Comparison of ENCODE assay signal across 8 cellular contexts in the genomic region with DNA sequence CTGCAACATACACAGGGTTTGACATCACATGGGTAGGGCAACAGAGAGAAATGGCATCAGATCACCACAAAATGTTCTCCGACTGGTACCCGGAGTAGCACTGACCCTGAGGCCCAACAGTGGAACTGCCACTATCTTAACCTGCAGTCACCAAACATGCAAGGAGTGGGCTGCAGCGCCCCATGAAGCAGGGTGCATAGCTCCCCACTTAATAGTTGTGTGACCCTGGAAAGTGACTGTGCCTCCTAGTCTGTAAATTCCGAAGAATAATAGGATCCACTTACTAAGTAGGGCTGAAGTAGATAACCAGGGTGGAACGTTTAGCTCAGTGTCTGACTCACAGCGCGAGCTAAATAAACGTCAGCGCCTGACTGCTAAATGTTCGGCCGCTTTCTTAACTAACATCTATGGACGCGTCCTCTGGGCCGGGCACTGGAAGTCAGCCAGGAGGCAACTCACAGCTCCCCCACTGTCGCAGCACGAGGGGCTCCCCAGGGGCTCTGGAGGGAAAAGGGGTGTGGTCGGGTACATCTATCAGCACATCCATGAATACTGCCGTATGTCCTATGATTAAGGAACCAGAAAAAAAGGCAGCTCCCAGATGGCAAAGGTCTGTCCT. TPM values are rescaled to one million over a fixed set of nuclear protein-coding genes. Genes with fewer than 3 reads are reported as not detected.
DNase-seq lines count a peak whose midpoint lies in the region; ATAC-seq, FAIRE-seq and TF ChIP-seq lines count a peak whose summit lies in the region.

No MANE protein-coding gene starts in this region.

- TF ChIP-seq EP300 in transverse colon (IDR thresholded peaks at IDR 0.05; ENCODE audit: low read depth): no peak

- H3K4me3 ChIP-seq in colonic mucosa (peak overlapping the region; percentile 99), mesenchymal stem cell (ENCODE audit: insufficient read depth in 1 of 2, low read depth in 1 of 2, low read length in 2 of 2) (peak overlapping the region; percentile 98 to 100), transverse colon (peak overlapping the region; percentile 75 to 92 (median 84))

- H2BK15ac ChIP-seq in mesenchymal stem cell (ENCODE audit: low read depth, poor library complexity, severe bottlenecking): no peak overlapping the region

- H3K4ac ChIP-seq in mesenchymal stem cell (ENCODE audit: low read depth in 1 of 2, low read length in 2 of 2): peak overlapping the region; percentile 95 to 98

- ATAC-seq in HG03571 (IDR thresholded peaks at IDR 0.05; ENCODE audit: unreplicated experiment): no peak

- peak overlapping the region; percentile 82 for H3K4me2 ChIP-seq in mesenchymal stem cell (ENCODE audit: low read length, poor library complexity, severe bottlenecking)

- DNase-seq in activated effector memory CD4-positive, alpha-beta T cell treated with anti-CD3 and anti-CD28 coated beads, Interleukin-2, amount 50 U/mL, for 16 hours: peak; percentile 68
- DNase-seq in activated effector memory CD4-positive, alpha-beta T cell treated with Interleukin-2 at 50 U/mL for 16 hours: no peak
- DNase-seq in RPMI8226 (peak; percentile 22), colonic mucosa (peak; percentile 32), mesenchymal stem cell (peak; percentile 92), transverse colon (no peak), urothelium cell line (ENCODE audit: low spot score) (no peak)

- TF ChIP-seq CTCF in colonic mucosa (IDR thresholded peaks at IDR 0.05): no peak
- no peak for TF ChIP-seq CTCF in transverse colon (IDR thresholded peaks at IDR 0.05)

- no peak overlapping the region for H2BK12ac ChIP-seq in mesenchymal stem cell (ENCODE audit: low read length in 2 of 2)

- peak overlapping the region; percentile 97 for H4K91ac ChIP-seq in mesenchymal stem cell (ENCODE audit: low read length)

- H3K23ac ChIP-seq in mesenchymal stem cell (ENCODE audit: low read length in 2 of 2): no peak overlapping the region

- peak overlapping the region; percentile 16 for H2AK5ac ChIP-seq in mesenchymal stem cell (ENCODE audit: low read length, severe bottlenecking)

- H3K27me3 ChIP-seq in colonic mucosa (no peaks in the 10 kb centered on the region), mesenchymal stem cell (ENCODE audit: control insufficient read depth in 1 of 2, insufficient read depth in 1 of 2, low read length in 2 of 2) (no peaks in the 10 kb centered on the region), transverse colon (no peaks in the 10 kb centered on the region)

- in situ Hi-C loops in transverse colon (cut with MboI; ENCODE audit: low pct_ligation_motif_present in 1 of 4, low pct_unique_long_range_greater_than_20kb in 1 of 4, low sequenced_read_pairs in 3 of 4): loop anchor here in 1 of 4 donors (25.0 kb wide), 1 partner anchor 562 kb away; no protein-coding TSS in a partner anchor

- H3K9me3 ChIP-seq in colonic mucosa (no peaks in the 10 kb centered on the region), mesenchymal stem cell (ENCODE audit: control insufficient read depth, low read length) (no peaks in the 10 kb centered on the region), transverse colon (no peaks in the 10 kb centered on the region)

- intact Hi-C loops in colonic mucosa (cut with DNase I): loop anchor here (5.0 kb wide), 1 partner anchor 572 kb away; no protein-coding TSS in a partner anchor
- intact Hi-C loops in transverse colon (cut with DNase I; ENCODE audit: low total_unique reads): no loop called here

- H3K36me3 ChIP-seq in colonic mucosa (no peaks in the 10 kb centered on the region), mesenchymal stem cell (ENCODE audit: control insufficient read depth in 1 of 2, insufficient read depth in 2 of 2, low read depth in 1 of 2, low read length in 2 of 2) (peaks cover 16 to 37% of the 10 kb centered on the region in 2 experiments), transverse colon (peaks cover 0 to 10% (median 2%) of the 10 kb centered on the region in 4 donors)

- no peaks in the 10 kb centered on the region for H3K4me1 ChIP-seq in colonic mucosa
- H3K4me1 ChIP-seq in mesenchymal stem cell (ENCODE audit: control insufficient read depth, insufficient read depth, low read depth, low read length): peaks cover 13% of the 10 kb centered on the region
- H3K4me1 ChIP-seq in transverse colon: peaks cover 9 to 28% (median 17%) of the 10 kb centered on the region in 4 donors

- H3K9ac ChIP-seq in colonic mucosa (ENCODE audit: low read depth in 2 of 2, low read length in 2 of 2): peak overlapping the region; percentile 85 to 86
- peak overlapping the region; percentile 100 for H3K9ac ChIP-seq in mesenchymal stem cell (ENCODE audit: low read length)

- no peak overlapping the region for H3K14ac ChIP-seq in mesenchymal stem cell (ENCODE audit: low read length in 2 of 2)

- peak overlapping the region; percentile 98 to 99 for H3K18ac ChIP-seq in mesenchymal stem cell (ENCODE audit: low read depth in 1 of 2, low read length in 2 of 2)

- WGBS in mesenchymal stem cell: 29% methylated on average over 18 of the region's 18 CpGs
- 19% methylated on average over 18 of the region's 18 CpGs; no CpG with 5 or more reads in 1 of the 2 donors for WGBS in transverse colon (ENCODE audit: low coverage in 1 of 2), 2 donors

- H2BK120ac ChIP-seq in mesenchymal stem cell (ENCODE audit: low read depth, low read length): peak overlapping the region; percentile 9

- peak overlapping the region; percentile 99 for H4K8ac ChIP-seq in mesenchymal stem cell (ENCODE audit: low read length)

- H3K27ac ChIP-seq in colonic mucosa (peak overlapping the region; percentile 76), mesenchymal stem cell (ENCODE audit: low read length, poor library complexity, severe bottlenecking) (peak overlapping the region; percentile 22), transverse colon (peak overlapping the region; percentile 81 to 90 (median 88))

- no peak overlapping the region for H2AFZ ChIP-seq in mesenchymal stem cell (ENCODE audit: low read depth, low read length)

- H3K79me1 ChIP-seq in mesenchymal stem cell (replicated peaks; ENCODE audit: low read length, poor library complexity, severe bottlenecking): peaks cover 20% of the 10 kb centered on the region

- H2BK5ac ChIP-seq in mesenchymal stem cell (ENCODE audit: low read depth, low read length, poor library complexity, severe bottlenecking): no peak overlapping the region

- no peak for FAIRE-seq in urothelium cell line (lab: Jason Lieb, UNC)

- TF ChIP-seq POLR2A in transverse colon (IDR thresholded peaks at IDR 0.05): no peak

RNA-seq across cellular contexts. Expression of a gene that starts 0.8 kb away (rescaled TPM):
- total RNA-seq in colonic mucosa (10 to 100 TPM; 11.3 to 20.0 TPM), transverse colon (100 to 1,000 TPM in 1 of 4 donors, 10 to 100 TPM in 3; 28.3 to 131 (median 54.6) TPM)
- polyA plus RNA-seq in mesenchymal stem cell (2013, experiment 1 of 2): 12.8 TPM
- 12.4 TPM for polyA plus RNA-seq in mesenchymal stem cell (2013, experiment 2 of 2)

RNA-seq across cellular contexts. Expression of a gene that starts 29.4 kb away (rescaled TPM):
- total RNA-seq in colonic mucosa: under 1 TPM in 1 of 2 donors, not detected in 1; 0.22 TPM
- polyA plus RNA-seq in mesenchymal stem cell (2013, experiment 1 of 2): not detected
- polyA plus RNA-seq in mesenchymal stem cell (2013, experiment 2 of 2): 0.01 TPM
- not detected for total RNA-seq in transverse colon

RNA-seq across cellular contexts. Expression of a gene that starts 33.4 kb away (rescaled TPM):
- total RNA-seq in colonic mucosa: 10 to 100 TPM; 59.7 to 94.6 TPM
- 324 TPM for polyA plus RNA-seq in mesenchymal stem cell (2013, experiment 1 of 2)
- 321 TPM for polyA plus RNA-seq in mesenchymal stem cell (2013, experiment 2 of 2)
- total RNA-seq in transverse colon: 10 to 100 TPM; 26.4 to 78.0 (median 45.0) TPM

Comparison
In these comparisons a context has a peak if more than half of its experiments do, and no peak if none do; other contexts are left out.
1. DNase-seq: peak in activated effector memory CD4-positive, alpha-beta T cell treated with anti-CD3 and anti-CD28 coated beads, Interleukin-2, amount 50 U/mL, for 16 hours (single experiment), RPMI8226 (single experiment), colonic mucosa (single experiment) and mesenchymal stem cell (single experiment); none in activated effector memory CD4-positive, alpha-beta T cell treated with Interleukin-2 at 50 U/mL for 16 hours (single experiment), transverse colon (single experiment) and urothelium cell line (single experiment).
2. H3K27ac ChIP-seq: peak in every context shown above with its lines; median percentile 88 in transverse colon; 76 in colonic mucosa; 22 in mesenchymal stem cell.
3. Peak in every context shown above with its lines, with median percentiles within 50 percentile points of each other: H3K4me3 ChIP-seq.